ENCODE assay signal across 16 cellular contexts in the genomic region with DNA sequence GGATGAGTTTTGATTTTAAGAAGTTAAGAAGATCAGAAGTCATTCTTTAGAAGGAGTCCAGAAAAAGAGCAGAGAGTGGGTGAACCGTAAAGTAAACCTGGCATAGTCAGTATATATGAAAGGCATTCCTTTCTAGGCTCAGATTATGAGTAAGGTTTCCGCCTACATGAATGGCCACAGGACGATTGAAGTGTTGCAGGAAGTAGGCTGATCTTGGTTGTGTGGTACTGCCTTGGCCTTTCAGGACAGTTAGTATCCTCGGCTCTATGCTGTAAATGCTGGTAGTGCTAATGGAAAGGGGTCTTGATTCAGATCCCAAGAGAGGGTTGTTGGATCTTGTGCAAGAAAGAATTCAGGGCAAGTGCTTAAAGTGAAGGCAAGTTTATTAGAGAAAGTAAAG.
"Had no signal": no experiment of that assay in that cellular context is flagged by ENCODE, and none has a peak within 500 bp of the region (broad histone marks: within the 10 kb centered on the region; RNA-seq: fewer than 3 reads in every experiment).

No MANE protein-coding gene starts in this region.

- H3K4me1 ChIP-seq: transverse colon had no signal

- H3K27me3 ChIP-seq: dorsolateral prefrontal cortex, esophagus squamous epithelium, transverse colon had no signal

- H3K36me3 ChIP-seq: transverse colon had no signal

- H3K27ac ChIP-seq: dorsolateral prefrontal cortex, esophagus squamous epithelium, psoas muscle, transverse colon had no signal

- DNase-seq: activated CD4-positive, alpha-beta T cell treated with anti-CD3 and anti-CD28 coated beads, Interleukin-2, amount 50 U/mL, for 48 hours; activated CD4-positive, CD25-positive, alpha-beta regulatory T cell; activated CD8-positive, alpha-beta memory T cell treated with anti-CD3 and anti-CD28 coated beads, Interleukin-2, amount 50 U/mL, for 48 hours; activated naive CD4-positive, alpha-beta T cell treated with anti-CD3 and anti-CD28 coated beads, Interleukin-2, amount 50 U/mL, for 16 hours; dorsolateral prefrontal cortex; esophagus squamous epithelium; glutamatergic neuron; occipital lobe; psoas muscle; SHP77; stimulated activated naive B cell treated with anti-CD40 and anti-IgM and Interleukin-4, amounts not matched to agents 10 μg/mL and 1 μg/mL and 100 μg/mL, for 72 hours; substantia nigra; transverse colon had no signal

- H3K4me3 Mint-ChIP-seq: natural killer cell treated with Interleukin-12 subunit alpha and Interleukin-12 subunit beta and Interleukin-15 and Interleukin-18, amount 100 ng/mL, for 72 hours; T-helper 1 cell treated with Interleukin-12 subunit alpha and Interleukin-12 subunit beta and Interleukin-4 antibody, amounts not matched to agents 30 μg/mL and 1 μg/mL, for 36 hours had no signal

- H3K4me3 ChIP-seq: dorsolateral prefrontal cortex, esophagus squamous epithelium, psoas muscle, transverse colon had no signal

- H3K9me3 Mint-ChIP-seq: natural killer cell treated with Interleukin-12 subunit alpha and Interleukin-12 subunit beta and Interleukin-15 and Interleukin-18, amount 100 ng/mL, for 72 hours; stimulated activated naive B cell treated with anti-CD40 and anti-IgM and Interleukin-4, amounts not matched to agents 10 μg/mL and 1 μg/mL and 100 μg/mL, for 72 hours; T-helper 1 cell treated with Interleukin-12 subunit alpha and Interleukin-12 subunit beta and Interleukin-4 antibody, amounts not matched to agents 30 μg/mL and 1 μg/mL, for 36 hours had no signal

- H3K36me3 Mint-ChIP-seq: natural killer cell treated with Interleukin-12 subunit alpha and Interleukin-12 subunit beta and Interleukin-15 and Interleukin-18, amount 100 ng/mL, for 72 hours had no signal

- ATAC-seq: natural killer cell treated with Interleukin-12 subunit alpha and Interleukin-12 subunit beta and Interleukin-15 and Interleukin-18, amount 100 ng/mL, for 72 hours; SK-N-SH treated with all-trans-retinoic acid at 6 μM for 48 hours; stimulated activated naive B cell treated with anti-CD40 and anti-IgM and Interleukin-4, amounts not matched to agents 10 μg/mL and 1 μg/mL and 100 μg/mL, for 72 hours had no signal

- H3K27me3 Mint-ChIP-seq: natural killer cell treated with Interleukin-12 subunit alpha and Interleukin-12 subunit beta and Interleukin-15 and Interleukin-18, amount 100 ng/mL, for 72 hours; stimulated activated naive B cell treated with anti-CD40 and anti-IgM and Interleukin-4, amounts not matched to agents 10 μg/mL and 1 μg/mL and 100 μg/mL, for 72 hours had no signal

- H3K27ac Mint-ChIP-seq: natural killer cell treated with Interleukin-12 subunit alpha and Interleukin-12 subunit beta and Interleukin-15 and Interleukin-18, amount 100 ng/mL, for 72 hours; stimulated activated naive B cell treated with anti-CD40 and anti-IgM and Interleukin-4, amounts not matched to agents 10 μg/mL and 1 μg/mL and 100 μg/mL, for 72 hours; T-helper 1 cell treated with Interleukin-12 subunit alpha and Interleukin-12 subunit beta and Interleukin-4 antibody, amounts not matched to agents 30 μg/mL and 1 μg/mL, for 36 hours had no signal

- H3K9me3 ChIP-seq: esophagus squamous epithelium, psoas muscle, transverse colon had no signal
